Comparison of ENCODE assay signal across 16 cellular contexts in the genomic region with DNA sequence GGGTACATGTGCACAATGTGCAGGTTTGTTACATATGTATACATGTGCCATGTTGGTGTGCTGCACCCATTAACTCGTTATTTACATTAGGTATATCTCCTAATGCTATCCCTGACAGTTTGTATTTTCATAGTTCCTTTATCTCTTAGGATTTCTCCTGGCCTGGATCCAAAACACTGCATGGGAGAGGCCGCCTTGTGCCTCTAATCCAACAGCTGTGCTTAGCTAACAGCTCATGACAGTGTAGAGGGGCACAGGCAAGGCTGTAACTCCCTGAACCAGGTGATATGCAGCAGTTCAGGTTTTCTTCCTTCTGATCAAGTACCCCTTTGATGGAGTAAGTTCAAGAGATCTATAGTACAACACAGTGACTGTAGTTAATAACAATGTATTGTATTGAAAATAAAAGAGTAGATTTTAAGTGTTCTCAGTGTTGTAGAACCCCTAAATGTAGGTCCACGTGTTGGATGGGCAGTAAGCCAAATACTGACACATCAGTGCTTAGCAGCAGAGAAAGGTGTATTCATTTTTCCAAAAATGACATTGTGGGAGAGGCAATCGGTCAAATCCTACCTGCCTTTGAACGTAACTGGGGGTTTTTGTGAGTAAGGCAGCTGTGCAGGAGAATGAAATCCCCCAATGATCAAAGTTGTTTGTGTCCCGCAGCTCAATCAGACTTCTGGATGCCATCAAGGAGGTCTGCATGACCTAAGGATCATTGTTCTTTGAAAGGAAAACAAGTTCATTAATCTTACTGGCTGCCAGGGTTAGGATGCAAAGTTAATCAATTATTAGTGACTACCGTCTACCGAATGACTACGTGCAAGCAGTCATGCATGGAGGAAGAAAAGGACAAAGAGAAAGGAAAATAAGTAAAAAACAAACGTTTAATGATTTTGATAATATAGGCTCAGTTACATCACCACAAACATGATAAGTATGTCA.
DNase-seq lines count a peak whose midpoint lies in the region; TF ChIP-seq lines count a peak whose summit lies in the region.
"Had no signal": no experiment of that assay in that cellular context is flagged by ENCODE, and none has a peak within 500 bp of the region (broad histone marks: within the 10 kb centered on the region; RNA-seq: fewer than 3 reads in every experiment).

No MANE protein-coding gene starts in this region.

- no peak overlapping the region for H3K4me3 ChIP-seq in epithelial cell of proximal tubule (ENCODE audit: low read depth, low read length)
- H3K4me3 ChIP-seq: esophagus squamous epithelium, SJSA1, thoracic aorta had no signal

- no peak for TF ChIP-seq CTCF in epithelial cell of proximal tubule (conservative IDR thresholded peaks at IDR 0.05; ENCODE audit: low read depth, low read length)
- TF ChIP-seq CTCF in GM13977 (IDR thresholded peaks at IDR 0.05; ENCODE audit: extremely low read depth, insufficient read depth, missing control alignments), result no peak

- in situ Hi-C loops in GM13977 (cut with MboI; ENCODE audit: low pct_unique_long_range_greater_than_20kb, low sequenced_read_pairs, unreplicated experiment), result loop anchor here (10.0 to 25.0 kb wide), 5 partner anchors 248 to 905 kb away; partner anchors contain the start of gene ETFBKMT

- peak; percentile 11 to 64 (median 39) for DNase-seq in NCI-H1417 (lab: John Stamatoyannopoulos, UW)
- DNase-seq in NCI-H1417 treated with DMSO at 0.1 percent for 48 hours (lab: John Stamatoyannopoulos, UW), result no peak
- peak; percentile 15 for DNase-seq in NCI-H524 treated with DMSO at 0.1 percent for 48 hours (lab: John Stamatoyannopoulos, UW)
- peak; percentile 83 for DNase-seq in epithelial cell of proximal tubule (ENCODE audit: low read depth)
- peak; percentile 98 for DNase-seq in renal cortical epithelial cell (ENCODE audit: low read depth)
- DNase-seq in KG1 (lab: John Stamatoyannopoulos, UW), result no peak
- no peak for DNase-seq in NCI-H2196 (lab: John Stamatoyannopoulos, UW; ENCODE audit: unreplicated experiment)
- no peak for DNase-seq in GM13977 (ENCODE audit: low spot score)
- DNase-seq: 8988T; activated CD4-positive, CD25-positive, alpha-beta regulatory T cell treated with anti-CD3 and anti-CD28 coated beads, Interleukin-2, amount 50 U/mL, for 72 hours; activated T-cell treated with anti-CD3 and anti-CD28 coated beads, Interleukin-2, amount 50 U/mL, for 48 hours; esophagus squamous epithelium; H7; naive thymus-derived CD8-positive, alpha-beta T cell had no signal

Comparison
In these comparisons a context has a peak if more than half of its experiments do, and no peak if none do; other contexts are left out.
1. DNase-seq: peak in NCI-H1417 (3 of 3), NCI-H524 treated with DMSO at 0.1 percent for 48 hours (single experiment), epithelial cell of proximal tubule (single experiment) and renal cortical epithelial cell (single experiment); none in NCI-H1417 treated with DMSO at 0.1 percent for 48 hours (single experiment), KG1 (single experiment), NCI-H2196 (single experiment) and GM13977 (single experiment).